Comparison of ENCODE assay signal across 28 cellular contexts in the genomic region with DNA sequence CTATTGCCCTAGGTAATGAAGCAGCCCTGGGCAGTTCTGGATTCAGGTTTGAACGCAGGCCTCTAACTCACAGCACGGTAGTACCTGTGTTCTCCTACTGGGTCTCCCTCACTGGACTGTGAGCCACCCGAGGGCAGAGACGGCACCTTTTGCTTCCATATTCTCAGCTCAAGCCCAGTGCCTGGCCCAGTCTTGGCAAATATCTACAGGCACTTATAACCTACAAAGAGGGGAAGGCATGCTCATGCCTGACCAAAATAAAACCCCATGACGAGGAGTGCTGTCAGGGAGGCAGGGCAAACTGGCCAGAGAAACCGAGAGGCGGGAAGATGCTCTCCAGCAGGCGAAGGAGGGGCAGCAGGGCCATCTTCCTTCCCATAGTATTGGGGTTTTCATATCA.
"Had no signal": no experiment of that assay in that cellular context is flagged by ENCODE, and none has a peak within 500 bp of the region (broad histone marks: within the 10 kb centered on the region; RNA-seq: fewer than 3 reads in every experiment).

No MANE protein-coding gene starts in this region.

- DNase-seq: activated CD4-positive, alpha-beta memory T cell treated with anti-CD3 and anti-CD28 coated beads, Interleukin-2, amount 10 ng/mL, durations not matched to agents 7 days and 5 days; activated CD4-positive, alpha-beta T cell treated with anti-CD3 and anti-CD28 coated beads for 1 hour; activated CD4-positive, alpha-beta T cell treated with anti-CD3 and anti-CD28 coated beads for 48 hours; activated CD4-positive, CD25-positive, alpha-beta regulatory T cell; activated CD8-positive, alpha-beta memory T cell treated with anti-CD3 and anti-CD28 coated beads for 24 hours; activated CD8-positive, alpha-beta memory T cell treated with anti-CD3 and anti-CD28 coated beads, Interleukin-2, amount 10 ng/mL, durations not matched to agents 7 days and 5 days; activated CD8-positive, alpha-beta memory T cell treated with anti-CD3 and anti-CD28 coated beads, Interleukin-2, amount 50 U/mL, for 48 hours; activated effector memory CD4-positive, alpha-beta T cell treated with Interleukin-2 at 50 U/mL for 16 hours; activated naive CD4-positive, alpha-beta T cell treated with anti-CD3 and anti-CD28 coated beads, Interleukin-2, amount 10 ng/mL, durations not matched to agents 7 days and 5 days; activated naive CD8-positive, alpha-beta T cell treated with anti-CD3 and anti-CD28 coated beads, Interleukin-2, amount 50 U/mL, for 24 hours; activated T-cell treated with anti-CD3 and anti-CD28 coated beads, Interleukin-2, amount 50 U/mL, for 48 hours; aorta; brain microvascular endothelial cell; Kasumi-1; KG1; MG63; NCI-H1048; NCI-H1694; NCI-H1930; NCI-H2081 treated with DMSO at 0.1 percent for 48 hours; NCI-H524 treated with DMSO at 0.1 percent for 48 hours; OCI-M1; SIG-M5; T-cell; T-helper 2 cell; T-helper 9 cell; WERI-Rb-1 had no signal

- H3K27ac ChIP-seq: brain microvascular endothelial cell, WERI-Rb-1 had no signal

- H3K36me3 ChIP-seq: brain microvascular endothelial cell, MG63, WERI-Rb-1 had no signal

- H3K4me3 ChIP-seq: MG63 had no signal

- H3K27me3 ChIP-seq: brain microvascular endothelial cell, MG63 had no signal

- H3K9me3 ChIP-seq: MG63 had no signal

- ATAC-seq: activated CD8-positive, alpha-beta memory T cell treated with anti-CD3 and anti-CD28 coated beads, Interleukin-2, amount 10 ng/mL, durations not matched to agents 7 days and 5 days; activated naive CD8-positive, alpha-beta T cell treated with anti-CD3 and anti-CD28 coated beads, Interleukin-2, amount 50 U/mL, for 24 hours; SK-N-SH treated with all-trans-retinoic acid at 6 μM for 48 hours; T-cell had no signal
